In the genomic region with DNA sequence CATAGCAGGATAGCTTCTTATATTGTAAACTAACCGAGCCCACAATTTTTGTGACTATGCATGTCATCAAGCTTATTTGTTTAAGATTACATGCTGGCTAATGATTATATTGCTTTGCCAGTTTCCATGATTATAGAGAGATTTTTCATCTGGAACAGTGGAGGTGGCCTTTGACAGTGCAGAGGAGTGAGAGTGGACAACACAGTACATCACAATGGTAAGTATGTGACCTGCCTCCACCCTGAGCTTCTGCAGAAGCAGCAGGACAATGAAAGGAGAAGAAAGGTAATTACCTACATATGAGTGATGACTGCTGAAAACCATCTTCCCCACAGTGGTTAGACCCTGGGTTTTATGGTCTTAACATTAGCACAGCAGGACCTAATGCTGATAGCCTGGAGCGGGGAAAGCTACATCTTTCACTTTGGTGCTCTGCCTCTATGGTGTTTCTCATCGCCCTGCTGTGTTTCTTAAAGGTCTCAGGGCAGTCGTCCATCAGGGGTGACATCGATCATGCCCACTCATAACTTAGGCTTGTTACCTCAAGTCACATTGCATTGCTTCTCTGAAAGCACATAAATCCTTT, we compare ENCODE assay signal across 23 cellular contexts.
DNase-seq lines count a peak whose midpoint lies in the region; ATAC-seq, FAIRE-seq and TF ChIP-seq lines count a peak whose summit lies in the region.
"Had no signal": no experiment of that assay in that cellular context is flagged by ENCODE, and none has a peak within 500 bp of the region (broad histone marks: within the 10 kb centered on the region; RNA-seq: fewer than 3 reads in every experiment).

No MANE protein-coding gene starts in this region.

- H3K4me1 ChIP-seq in gastrocnemius medialis (peaks cover 8 to 14% of the 10 kb centered on the region in 2 donors), ascending aorta (no peaks in the 10 kb centered on the region), esophagus muscularis mucosa (peaks cover 0 to 9% (median 6%) of the 10 kb centered on the region in 4 donors)
- H3K4me1 ChIP-seq: parathyroid adenoma had no signal

- H3K9me3 ChIP-seq in gastrocnemius medialis (no peaks in the 10 kb centered on the region), ascending aorta (no peaks in the 10 kb centered on the region), esophagus muscularis mucosa (no peaks in the 10 kb centered on the region)

- peak; percentile 89 for DNase-seq in Caki2 (ENCODE audit: low read depth)
- DNase-seq in NCI-H1417 (lab: John Stamatoyannopoulos, UW) = peak in 2 of 3 experiments; percentile 58 to 91
- DNase-seq in RCC 7860 (ENCODE audit: low spot score) = peak; percentile 46
- peak; percentile 68 for DNase-seq in kidney tubule cell (ENCODE audit: low spot score)
- DNase-seq in gastrocnemius medialis = no peak
- DNase-seq in ascending aorta (ENCODE audit: low spot score in 2 of 2) = no peak
- no peak for DNase-seq in esophagus muscularis mucosa (ENCODE audit: extremely low spot score)
- DNase-seq: activated CD8-positive, alpha-beta memory T cell treated with anti-CD3 and anti-CD28 coated beads for 24 hours; activated gamma-delta T cell treated with Interleukin-2 at 50 U/mL for 16 hours; DND-41; glutamatergic neuron; NCI-H2029; NCI-H345; nephron progenitor cell; right cardiac atrium; SHP77; stimulated activated CD4-positive, alpha-beta T cell treated with anti-CD3 and anti-CD28 coated beads, Interleukin-2, amount 100 ng/mL, for 48 hours had no signal

- no peak for TF ChIP-seq POLR2A in gastrocnemius medialis (IDR thresholded peaks at IDR 0.05)
- no peak for TF ChIP-seq POLR2A in esophagus muscularis mucosa (IDR thresholded peaks at IDR 0.05; ENCODE audit: low read depth)

- H3K36me3 ChIP-seq in gastrocnemius medialis = no peaks in the 10 kb centered on the region
- H3K36me3 ChIP-seq in ascending aorta = no peaks in the 10 kb centered on the region
- no peaks in the 10 kb centered on the region for H3K36me3 ChIP-seq in esophagus muscularis mucosa

- ATAC-seq in HG03469 (IDR thresholded peaks at IDR 0.05; ENCODE audit: unreplicated experiment) (no peak), gastrocnemius medialis (no peak)
- ATAC-seq: PC-3, right cardiac atrium had no signal

- TF ChIP-seq EP300 in esophagus muscularis mucosa (IDR thresholded peaks at IDR 0.05) = no peak

- intact Hi-C loops in gastrocnemius medialis (cut with DNase I; ENCODE audit: low total_unique reads) = no loop called here
- intact Hi-C loops in ascending aorta (cut with DNase I) = no loop called here
- intact Hi-C loops in esophagus muscularis mucosa (cut with DNase I) = no loop called here

- TF ChIP-seq CTCF in gastrocnemius medialis (IDR thresholded peaks at IDR 0.05 in 4 of 5, conservative IDR thresholded peaks at IDR 0.05 in 1 of 5) = no peak
- no peak for TF ChIP-seq CTCF in ascending aorta (IDR thresholded peaks at IDR 0.05)
- no peak for TF ChIP-seq CTCF in esophagus muscularis mucosa (IDR thresholded peaks at IDR 0.05)

- FAIRE-seq in RCC 7860 (lab: Jason Lieb, UNC) = peak; percentile 2
- FAIRE-seq: endothelial cell of umbilical vein had no signal

- H3K27ac ChIP-seq in gastrocnemius medialis = no peak overlapping the region
- no peak overlapping the region for H3K27ac ChIP-seq in ascending aorta
- no peak overlapping the region for H3K27ac ChIP-seq in esophagus muscularis mucosa (replicated peaks in 1 of 4)
- H3K27ac ChIP-seq: HL-60, parathyroid adenoma had no signal

- H3K4me3 ChIP-seq in gastrocnemius medialis = no peak overlapping the region
- no peak overlapping the region for H3K4me3 ChIP-seq in ascending aorta
- no peak overlapping the region for H3K4me3 ChIP-seq in esophagus muscularis mucosa
- H3K4me3 ChIP-seq: lung had no signal

- H3K27me3 ChIP-seq in gastrocnemius medialis (no peaks in the 10 kb centered on the region), ascending aorta (no peaks in the 10 kb centered on the region), esophagus muscularis mucosa (no peaks in the 10 kb centered on the region)

- WGBS in esophagus muscularis mucosa = 60% methylated on average over 5 of the region's 5 CpGs

- in situ Hi-C loops in Caki2 (cut with HindIII; ENCODE audit: low pct_unique_long_range_greater_than_20kb, low sequenced_read_pairs) = no loop called here
- in situ Hi-C loops in gastrocnemius medialis (cut with MboI; ENCODE audit: low sequenced_read_pairs in 4 of 4) = loop anchor here in 1 of 4 donors (25.0 kb wide), 1 partner anchor 244 kb away; no protein-coding TSS in a partner anchor

Comparison
In these comparisons a context has a peak if more than half of its experiments do, and no peak if none do; other contexts are left out.
1. DNase-seq: peak in Caki2 (single experiment), NCI-H1417 (2 of 3), RCC 7860 (single experiment) and kidney tubule cell (single experiment); none in gastrocnemius medialis (0 of 2), ascending aorta (0 of 2) and esophagus muscularis mucosa (single experiment).